In the genomic region with DNA sequence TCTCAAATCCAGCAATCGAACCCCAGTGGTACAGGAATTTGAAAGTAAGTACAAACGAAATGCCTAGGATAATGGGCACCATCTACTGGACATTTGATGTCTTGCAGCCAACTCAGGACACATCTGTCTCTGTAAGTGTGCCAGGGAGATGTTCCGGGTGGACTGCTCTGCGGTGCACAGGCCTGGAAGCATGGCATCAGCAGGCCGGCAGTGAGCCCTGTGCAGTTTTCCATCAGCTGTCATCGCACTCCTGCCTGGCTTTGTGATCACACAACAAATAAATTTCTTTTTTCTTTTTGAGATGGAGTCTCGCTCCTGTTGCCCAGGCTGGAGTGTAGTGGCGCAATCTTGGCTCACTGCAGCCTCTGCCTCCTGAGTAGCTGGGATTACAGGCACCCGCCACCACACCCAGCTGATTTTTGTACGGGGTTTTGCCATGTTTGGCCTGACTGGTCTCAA, we compare ENCODE assay signal across 8 cellular contexts.
A peak's percentile ranks its signal among the peaks of the same experiment; 100 is the strongest.
DNase-seq lines count a peak whose midpoint lies in the region; ATAC-seq lines count a peak whose summit lies in the region.

No MANE protein-coding gene starts in this region.

- ATAC-seq in activated CD4-positive, CD25-positive, alpha-beta regulatory T cell treated with anti-CD3 and anti-CD28 coated beads, Interleukin-2, amount 50 U/mL, for 24 hours, result peak; percentile 51 to 56
- ATAC-seq in effector memory CD8-positive, alpha-beta T cell (replicated peaks), result peak; percentile 48
- ATAC-seq in stimulated activated effector memory CD8-positive, alpha-beta T cell treated with anti-CD3 and anti-CD28 coated beads, Interleukin-12 subunit alpha, Interleukin-12 subunit beta, amount 100 ng/mL, for 72 hours, result peak; percentile 80

- H3K27me3 Mint-ChIP-seq in effector memory CD8-positive, alpha-beta T cell, result no peaks in the 10 kb centered on the region

- peaks cover 0 to 3% of the 10 kb centered on the region in 2 donors for H3K4me1 Mint-ChIP-seq in effector memory CD8-positive, alpha-beta T cell (ENCODE audit: low read depth in 2 of 2)
- peaks cover 20% of the 10 kb centered on the region for H3K4me1 Mint-ChIP-seq in stimulated activated effector memory CD8-positive, alpha-beta T cell treated with anti-CD3 and anti-CD28 coated beads, Interleukin-12 subunit alpha, Interleukin-12 subunit beta, amount 100 ng/mL, for 72 hours

- no peaks in the 10 kb centered on the region for H3K9me3 Mint-ChIP-seq in effector memory CD8-positive, alpha-beta T cell
- no peaks in the 10 kb centered on the region for H3K9me3 Mint-ChIP-seq in stimulated activated effector memory CD8-positive, alpha-beta T cell treated with anti-CD3 and anti-CD28 coated beads, Interleukin-12 subunit alpha, Interleukin-12 subunit beta, amount 100 ng/mL, for 72 hours

- no peak overlapping the region for H3K4me3 Mint-ChIP-seq in effector memory CD8-positive, alpha-beta T cell
- no peak overlapping the region for H3K4me3 Mint-ChIP-seq in stimulated activated effector memory CD8-positive, alpha-beta T cell treated with anti-CD3 and anti-CD28 coated beads, Interleukin-12 subunit alpha, Interleukin-12 subunit beta, amount 100 ng/mL, for 72 hours

- peak; percentile 64 for DNase-seq in ELF-1 (ENCODE audit: low read depth, low spot score)
- DNase-seq in H4 (ENCODE audit: low spot score), result peak; percentile 69
- DNase-seq in NCI-H2081 (lab: John Stamatoyannopoulos, UW), result peak; percentile 61 to 77
- peak; percentile 25 to 43 (median 43) for DNase-seq in effector memory CD8-positive, alpha-beta T cell
- DNase-seq in lung microvascular endothelial cell (ENCODE audit: low read depth in 2 of 2), result peak; percentile 86
- peak in 1 of 2 donors; percentile 64 for DNase-seq in stimulated activated effector memory CD8-positive, alpha-beta T cell treated with anti-CD3 and anti-CD28 coated beads, Interleukin-12 subunit alpha, Interleukin-12 subunit beta, amount 100 ng/mL, for 72 hours (ENCODE audit: low spot score in 2 of 2)
- no peak for DNase-seq in HPDE6-E6E7 (ENCODE audit: extremely low spot score)

- peaks cover 3% of the 10 kb centered on the region for H3K36me3 Mint-ChIP-seq in effector memory CD8-positive, alpha-beta T cell (ENCODE audit: insufficient read depth)
- peaks cover 8% of the 10 kb centered on the region for H3K36me3 Mint-ChIP-seq in stimulated activated effector memory CD8-positive, alpha-beta T cell treated with anti-CD3 and anti-CD28 coated beads, Interleukin-12 subunit alpha, Interleukin-12 subunit beta, amount 100 ng/mL, for 72 hours

- H3K27ac Mint-ChIP-seq in effector memory CD8-positive, alpha-beta T cell, result peak overlapping the region in 1 of 2 donors; percentile 20
- no peak overlapping the region for H3K27ac Mint-ChIP-seq in stimulated activated effector memory CD8-positive, alpha-beta T cell treated with anti-CD3 and anti-CD28 coated beads, Interleukin-12 subunit alpha, Interleukin-12 subunit beta, amount 100 ng/mL, for 72 hours
